In the genomic region with DNA sequence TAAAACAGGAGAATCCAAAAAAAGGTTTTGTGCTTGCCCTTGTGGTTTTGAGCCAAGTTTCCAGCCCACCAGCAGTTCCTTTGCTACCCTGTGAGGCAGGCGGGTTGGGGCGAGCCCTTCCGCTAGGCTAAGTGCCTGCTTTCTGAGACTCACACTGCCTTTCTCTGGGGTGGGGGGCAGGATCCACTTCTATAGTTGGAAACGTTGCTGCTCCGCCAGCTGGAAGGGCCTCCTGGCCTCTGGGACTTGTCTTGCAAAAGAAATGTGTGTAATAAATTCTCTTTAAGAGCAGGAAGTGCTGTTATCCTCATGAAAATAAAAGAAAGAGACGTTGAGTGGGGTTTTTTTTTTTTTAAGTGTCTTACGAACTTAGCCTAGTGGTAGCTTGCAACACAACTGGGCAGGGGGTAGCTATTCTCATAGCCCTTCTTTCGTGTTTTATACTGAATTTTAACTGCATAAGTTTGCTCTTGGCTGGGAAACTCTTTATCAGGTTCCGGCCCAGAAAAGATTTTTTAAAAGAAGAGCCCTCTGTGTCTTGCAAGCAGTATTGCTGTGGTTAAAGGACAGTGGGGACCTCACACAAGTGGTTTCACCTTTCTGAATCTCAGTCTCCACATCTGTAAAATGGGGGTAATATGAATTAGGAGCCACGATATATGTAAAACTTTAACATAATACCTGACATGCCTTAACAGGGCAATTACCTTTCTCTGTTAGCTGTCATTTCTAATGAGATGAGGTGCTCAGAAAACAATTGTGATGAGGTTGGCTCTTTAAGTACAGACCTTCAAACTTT, we compare ENCODE assay signal across 8 cellular contexts. TPM values are rescaled to one million over a fixed set of nuclear protein-coding genes. Genes with fewer than 3 reads are reported as not detected.
DNase-seq lines count a peak whose midpoint lies in the region; ATAC-seq, FAIRE-seq and TF ChIP-seq lines count a peak whose summit lies in the region.

No MANE protein-coding gene starts in this region.

- POLR2A ChIA-PET in activated CD4-positive, alpha-beta T cell treated with anti-CD3 and anti-CD28 coated beads for 36 hours (lab: Charles Lee), result interaction anchor here (0.5 to 1.9 kb wide), 2 partner anchors 14 to 110 kb away, joined by 4 to 7 read pairs; no protein-coding TSS in a partner anchor

- no peaks in the 10 kb centered on the region for H3K27me3 Mint-ChIP-seq in activated CD4-positive, alpha-beta T cell treated with anti-CD3 and anti-CD28 coated beads for 36 hours
- H3K27me3 Mint-ChIP-seq in T-helper 1 cell treated with Interleukin-12 subunit alpha and Interleukin-12 subunit beta and Interleukin-4 antibody, amounts not matched to agents 30 μg/mL and 1 μg/mL, for 36 hours (ENCODE audit: low read depth), result no peaks in the 10 kb centered on the region

- peak overlapping the region in 2 of 5 donors; percentile 16 to 38 for H3K9ac ChIP-seq in subcutaneous abdominal adipose tissue (ENCODE audit: low read length in 5 of 5)

- FAIRE-seq in H54 (lab: Jason Lieb, UNC) (no peak), GM19239 (lab: Jason Lieb, UNC) (no peak)

- no peaks in the 10 kb centered on the region for H3K9me3 Mint-ChIP-seq in activated CD4-positive, alpha-beta T cell treated with anti-CD3 and anti-CD28 coated beads for 36 hours (ENCODE audit: low read depth)
- no peaks in the 10 kb centered on the region for H3K9me3 Mint-ChIP-seq in T-helper 1 cell treated with Interleukin-12 subunit alpha and Interleukin-12 subunit beta and Interleukin-4 antibody, amounts not matched to agents 30 μg/mL and 1 μg/mL, for 36 hours

- WGBS in heart left ventricle, 4 donors, result 33 to 48% (median 39%) methylated on average over 10 of the region's 10 CpGs

- no peaks in the 10 kb centered on the region for H3K27me3 ChIP-seq in heart left ventricle
- H3K27me3 ChIP-seq in subcutaneous abdominal adipose tissue (ENCODE audit: control insufficient read depth in 5 of 5, insufficient read depth in 4 of 5, low read length in 5 of 5), result no peaks in the 10 kb centered on the region

- peaks cover 0 to 82% (median 68%) of the 10 kb centered on the region in 9 donors for H3K36me3 ChIP-seq in heart left ventricle
- H3K36me3 ChIP-seq in subcutaneous abdominal adipose tissue (ENCODE audit: control insufficient read depth in 5 of 5, insufficient read depth in 5 of 5, low read length in 5 of 5), result peaks cover 0 to 51% (median 29%) of the 10 kb centered on the region in 5 donors

- CTCF ChIA-PET in activated CD4-positive, alpha-beta T cell treated with anti-CD3 and anti-CD28 coated beads for 36 hours (lab: Charles Lee), result interaction anchor here (0.5 to 3.2 kb wide), 7 partner anchors 10 to 145 kb away, joined by 3 to 16 read pairs (median 7); no protein-coding TSS in a partner anchor

- peaks cover 77% of the 10 kb centered on the region for H3K4me1 Mint-ChIP-seq in activated CD4-positive, alpha-beta T cell treated with anti-CD3 and anti-CD28 coated beads for 36 hours
- peaks cover 29% of the 10 kb centered on the region for H3K4me1 Mint-ChIP-seq in T-helper 1 cell treated with Interleukin-12 subunit alpha and Interleukin-12 subunit beta and Interleukin-4 antibody, amounts not matched to agents 30 μg/mL and 1 μg/mL, for 36 hours (ENCODE audit: low read depth)

- H3K4me1 ChIP-seq in heart left ventricle (peaks cover 11 to 86% (median 66%) of the 10 kb centered on the region in 12 donors), subcutaneous abdominal adipose tissue (ENCODE audit: control insufficient read depth in 5 of 5, insufficient read depth in 5 of 5, low read length in 5 of 5) (peaks cover 7 to 60% (median 49%) of the 10 kb centered on the region in 5 donors)

- H3K36me3 Mint-ChIP-seq in activated CD4-positive, alpha-beta T cell treated with anti-CD3 and anti-CD28 coated beads for 36 hours (ENCODE audit: low read depth), result peaks cover 41% of the 10 kb centered on the region
- H3K36me3 Mint-ChIP-seq in T-helper 1 cell treated with Interleukin-12 subunit alpha and Interleukin-12 subunit beta and Interleukin-4 antibody, amounts not matched to agents 30 μg/mL and 1 μg/mL, for 36 hours (ENCODE audit: low read depth), result peaks cover 28% of the 10 kb centered on the region

- peak in 2 of 12 donors; percentile 10 to 15 for TF ChIP-seq CTCF in heart left ventricle (IDR thresholded peaks at IDR 0.05)

- intact Hi-C loops in activated CD4-positive, alpha-beta T cell treated with anti-CD3 and anti-CD28 coated beads for 36 hours (cut with DNase I, micrococcal nuclease), result no loop called here
- intact Hi-C loops in heart left ventricle (cut with DNase I), result no loop called here

- no peaks in the 10 kb centered on the region for H3K9me3 ChIP-seq in heart left ventricle
- no peaks in the 10 kb centered on the region for H3K9me3 ChIP-seq in subcutaneous abdominal adipose tissue (ENCODE audit: control insufficient read depth in 5 of 5, low read length in 5 of 5)

- peak; percentile 55 for DNase-seq in activated CD4-positive, alpha-beta T cell treated with anti-CD3 and anti-CD28 coated beads for 36 hours
- DNase-seq in activated CD4-positive, alpha-beta T cell treated with anti-CD3 and anti-CD28 coated beads for 1 hour, result no peak
- DNase-seq in heart left ventricle (peak; percentile 73 to 87 (median 77)), H54 (ENCODE audit: insufficient read length, low spot score) (no peak), GM19239 (ENCODE audit: insufficient read length, low spot score) (no peak), NCI-H2081 (lab: John Stamatoyannopoulos, UW) (no peak)

- H3K27ac Mint-ChIP-seq in activated CD4-positive, alpha-beta T cell treated with anti-CD3 and anti-CD28 coated beads for 36 hours, result peak overlapping the region; percentile 96
- peak overlapping the region; percentile 77 for H3K27ac Mint-ChIP-seq in T-helper 1 cell treated with Interleukin-12 subunit alpha and Interleukin-12 subunit beta and Interleukin-4 antibody, amounts not matched to agents 30 μg/mL and 1 μg/mL, for 36 hours

- H3K27ac ChIP-seq in heart left ventricle (peak overlapping the region in 11 of 12 donors; percentile 49 to 72 (median 61)), subcutaneous abdominal adipose tissue (ENCODE audit: low read depth, low read length) (peak overlapping the region; percentile 47)

- TF ChIP-seq POLR2A in heart left ventricle (IDR thresholded peaks at IDR 0.05) (no peak), H54 (IDR thresholded peaks at IDR 0.05; ENCODE audit: low read depth, low read length) (no peak)

- H3K4me3 ChIP-seq in heart left ventricle (no peak overlapping the region), subcutaneous abdominal adipose tissue (ENCODE audit: low read depth in 1 of 5, low read length in 5 of 5) (peak overlapping the region in 1 of 5 donors; percentile 34)

- no peak for ATAC-seq in activated CD4-positive, alpha-beta T cell treated with anti-CD3 and anti-CD28 coated beads for 36 hours
- peak; percentile 27 to 81 (median 73) for ATAC-seq in heart left ventricle

- H3K4me3 Mint-ChIP-seq in activated CD4-positive, alpha-beta T cell treated with anti-CD3 and anti-CD28 coated beads for 36 hours, result peak overlapping the region; percentile 71
- peak overlapping the region; percentile 78 for H3K4me3 Mint-ChIP-seq in T-helper 1 cell treated with Interleukin-12 subunit alpha and Interleukin-12 subunit beta and Interleukin-4 antibody, amounts not matched to agents 30 μg/mL and 1 μg/mL, for 36 hours

RNA-seq across cellular contexts. Expression of a gene that starts 19.8 kb away (rescaled TPM):
- total RNA-seq in activated CD4-positive, alpha-beta T cell treated with anti-CD3 and anti-CD28 coated beads for 36 hours, result 10 to 100 TPM; 58.1 to 68.0 TPM
- total RNA-seq in heart left ventricle, result 10 to 100 TPM; 22.8 to 54.8 (median 33.9) TPM
- polyA plus RNA-seq in heart left ventricle, result 10 to 100 TPM in 1 of 2 donors, 1 to 10 TPM in 1; 8.3 to 17.1 TPM

Comparison
In these comparisons a context has a peak if more than half of its experiments do, and no peak if none do; other contexts are left out.
1. DNase-seq: peak in activated CD4-positive, alpha-beta T cell treated with anti-CD3 and anti-CD28 coated beads for 36 hours (single experiment) and heart left ventricle (5 of 5); none in activated CD4-positive, alpha-beta T cell treated with anti-CD3 and anti-CD28 coated beads for 1 hour (single experiment), H54 (single experiment), GM19239 (single experiment) and NCI-H2081 (0 of 2).